17 cellular contexts compared by ENCODE assay signal in the genomic region with DNA sequence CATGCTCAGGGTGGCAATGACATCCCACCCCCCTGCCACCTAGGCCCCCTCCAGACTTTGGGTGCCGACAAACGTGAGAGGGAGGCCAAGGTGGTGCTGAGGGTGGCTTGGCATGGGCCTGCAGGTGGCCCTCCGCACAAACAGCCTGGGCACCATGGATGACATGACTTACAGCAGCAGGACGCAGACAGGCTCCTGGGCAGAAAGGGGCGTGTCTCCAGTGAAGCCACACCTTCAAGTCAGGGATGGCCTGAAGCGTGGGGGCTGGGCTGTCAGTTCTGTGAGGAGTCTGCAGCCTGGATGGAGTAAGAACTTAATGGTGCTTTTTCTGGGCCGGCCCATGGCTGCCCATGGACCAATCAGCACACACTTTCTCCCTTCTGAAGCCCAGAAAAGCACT. TPM values are rescaled to one million over a fixed set of nuclear protein-coding genes. Genes with fewer than 3 reads are reported as not detected.
DNase-seq lines count a peak whose midpoint lies in the region; ATAC-seq and TF ChIP-seq lines count a peak whose summit lies in the region.
"Had no signal": no experiment of that assay in that cellular context is flagged by ENCODE, and none has a peak within 500 bp of the region (broad histone marks: within the 10 kb centered on the region; RNA-seq: fewer than 3 reads in every experiment).

No MANE protein-coding gene starts in this region.

- peak overlapping the region; percentile 84 for H2AFZ ChIP-seq in neural progenitor cell (replicated peaks)

- H3K4me2 ChIP-seq in neural progenitor cell: no peak overlapping the region

- H4K20me1 ChIP-seq in neural progenitor cell (ENCODE audit: low read depth): no peaks in the 10 kb centered on the region

- H3K27me3 ChIP-seq in Peyer's patch (no peaks in the 10 kb centered on the region), foreskin keratinocyte (no peaks in the 10 kb centered on the region), neural progenitor cell (no peaks in the 10 kb centered on the region)
- no peaks in the 10 kb centered on the region for H3K27me3 ChIP-seq in effector memory CD4-positive, alpha-beta T cell (replicated peaks; ENCODE audit: control insufficient read depth, insufficient read depth, low read length, poor library complexity, severe bottlenecking)

- no peak overlapping the region for H3K4me3 ChIP-seq in Peyer's patch
- H3K4me3 ChIP-seq in neural progenitor cell: no peak overlapping the region
- no peak overlapping the region for H3K4me3 ChIP-seq in effector memory CD4-positive, alpha-beta T cell (ENCODE audit: insufficient read depth, low read depth, low read length, poor library complexity, severe bottlenecking)

- H3K4me3 Mint-ChIP-seq in neural progenitor cell: no peak overlapping the region
- H3K4me3 Mint-ChIP-seq: activated CD4-positive, alpha-beta memory T cell treated with anti-CD3 and anti-CD28 coated beads for 36 hours; CD8-positive, alpha-beta T cell; stimulated activated naive B cell treated with anti-CD40 and anti-IgM and Interleukin-4, amounts not matched to agents 10 μg/mL and 1 μg/mL and 100 μg/mL, for 72 hours had no signal

- H3K9me3 ChIP-seq in Peyer's patch: no peaks in the 10 kb centered on the region
- H3K9me3 ChIP-seq in neural progenitor cell (ENCODE audit: low read depth): no peaks in the 10 kb centered on the region
- no peaks in the 10 kb centered on the region for H3K9me3 ChIP-seq in effector memory CD4-positive, alpha-beta T cell (ENCODE audit: control insufficient read depth, low read length)

- H3K4me1 ChIP-seq in Peyer's patch: no peaks in the 10 kb centered on the region
- no peaks in the 10 kb centered on the region for H3K4me1 ChIP-seq in foreskin keratinocyte
- no peaks in the 10 kb centered on the region for H3K4me1 ChIP-seq in neural progenitor cell
- no peaks in the 10 kb centered on the region for H3K4me1 ChIP-seq in effector memory CD4-positive, alpha-beta T cell (ENCODE audit: control insufficient read depth, insufficient read depth, low read length, poor library complexity, severe bottlenecking)

- H3K79me2 ChIP-seq in neural progenitor cell (ENCODE audit: low read depth): no peaks in the 10 kb centered on the region

- H3K27ac ChIP-seq in Peyer's patch (no peak overlapping the region), foreskin keratinocyte (no peak overlapping the region), neural progenitor cell (no peak overlapping the region)
- H3K27ac ChIP-seq in effector memory CD4-positive, alpha-beta T cell (ENCODE audit: insufficient read depth, low read length, poor library complexity, severe bottlenecking): no peak overlapping the region

- no peaks in the 10 kb centered on the region for H3K36me3 Mint-ChIP-seq in neural progenitor cell

- H3K27ac Mint-ChIP-seq in neural progenitor cell: no peak overlapping the region
- H3K27ac Mint-ChIP-seq: activated CD4-positive, alpha-beta memory T cell treated with anti-CD3 and anti-CD28 coated beads for 36 hours; activated T-helper 2 cell treated with anti-CD3 and anti-CD28 coated beads, Interferon-gamma antibody, Interleukin-2, Interleukin-4, amounts not matched to agents 10 μg/mL and 5 μg/mL and 100 μg/mL, durations not matched to agents 14 hours and 24 hours and 36 hours; CD8-positive, alpha-beta T cell; stimulated activated naive B cell treated with anti-CD40 and anti-IgM and Interleukin-4, amounts not matched to agents 10 μg/mL and 1 μg/mL and 100 μg/mL, for 72 hours had no signal

- DNase-seq in NCI-H748 (lab: John Stamatoyannopoulos, UW; ENCODE audit: unreplicated experiment) (peak; percentile 33), NCI-H748 treated with DMSO at 0.1 percent for 48 hours (lab: John Stamatoyannopoulos, UW) (no peak), Peyer's patch (peak in 2 of 3 donors; percentile 60 to 61), foreskin keratinocyte (peak in 1 of 2 donors; percentile 6), neural progenitor cell (ENCODE audit: low spot score) (peak; percentile 77)
- no peak for DNase-seq in effector memory CD4-positive, alpha-beta T cell
- DNase-seq in activated CD8-positive, alpha-beta memory T cell treated with anti-CD3 and anti-CD28 coated beads for 24 hours: no peak
- DNase-seq: activated CD4-positive, alpha-beta memory T cell treated with anti-CD3 and anti-CD28 coated beads for 36 hours; CD8-positive, alpha-beta T cell; GDM1; KBM-7; NCI-H1105 treated with DMSO at 0.1 percent for 48 hours; NCI-H510A; SHP77; stimulated activated naive B cell treated with anti-CD40 and anti-IgM and Interleukin-4, amounts not matched to agents 10 μg/mL and 1 μg/mL and 100 μg/mL, for 72 hours had no signal

- peaks cover 7% of the 10 kb centered on the region for H3K9me3 Mint-ChIP-seq in neural progenitor cell

- peaks cover 8% of the 10 kb centered on the region for H3F3A ChIP-seq in neural progenitor cell (ENCODE audit: low read depth)

- H3K9ac ChIP-seq in neural progenitor cell: no peak overlapping the region

- no peaks in the 10 kb centered on the region for H3K27me3 Mint-ChIP-seq in neural progenitor cell (ENCODE audit: insufficient read depth, low read depth)
- H3K27me3 Mint-ChIP-seq: activated CD4-positive, alpha-beta memory T cell treated with anti-CD3 and anti-CD28 coated beads for 36 hours; stimulated activated naive B cell treated with anti-CD40 and anti-IgM and Interleukin-4, amounts not matched to agents 10 μg/mL and 1 μg/mL and 100 μg/mL, for 72 hours had no signal

- no peaks in the 10 kb centered on the region for H3K4me1 Mint-ChIP-seq in neural progenitor cell

- no peak for TF ChIP-seq CTCF in Peyer's patch (IDR thresholded peaks at IDR 0.05)
- no peak for TF ChIP-seq CTCF in foreskin keratinocyte (conservative IDR thresholded peaks at IDR 0.05)
- no peak for TF ChIP-seq CTCF in neural progenitor cell (IDR thresholded peaks at IDR 0.05)

- H3K36me3 ChIP-seq in Peyer's patch (peaks cover 0 to 9% (median 0%) of the 10 kb centered on the region in 3 donors), neural progenitor cell (no peaks in the 10 kb centered on the region)
- H3K36me3 ChIP-seq in effector memory CD4-positive, alpha-beta T cell (ENCODE audit: control insufficient read depth, insufficient read depth, low read length): peaks cover 5% of the 10 kb centered on the region

- no peak for TF ChIP-seq POLR2A in Peyer's patch (IDR thresholded peaks at IDR 0.05)

- ATAC-seq in foreskin keratinocyte (peak; percentile 58), GM19324 (IDR thresholded peaks at IDR 0.05; ENCODE audit: low FRiP score, unreplicated experiment) (no peak)
- ATAC-seq: CD8-positive, alpha-beta T cell; stimulated activated naive B cell treated with anti-CD40 and anti-IgM and Interleukin-4, amounts not matched to agents 10 μg/mL and 1 μg/mL and 100 μg/mL, for 72 hours had no signal

RNA-seq across cellular contexts. Expression of a gene that starts 25.3 kb away (rescaled TPM):
- total RNA-seq in Peyer's patch: 10 to 100 TPM; 24.3 to 68.8 (median 43.2) TPM
- total RNA-seq in foreskin keratinocyte: 102 and 108 TPM in 2 replicates
- polyA plus RNA-seq in foreskin keratinocyte: 148 TPM in 2 replicates
- 66.6 and 98.9 TPM in 2 replicates for total RNA-seq in neural progenitor cell (ENCODE audit: low replicate concordance)

RNA-seq across cellular contexts. Expression of a gene that starts 34.5 kb away (rescaled TPM):
- total RNA-seq in Peyer's patch (100 to 1,000 TPM in 2 of 4 donors, 10 to 100 TPM in 2; 10.7 to 198 (median 105) TPM), foreskin keratinocyte (10.1 and 12.6 TPM in 2 replicates), neural progenitor cell (ENCODE audit: low replicate concordance) (0.06 TPM in 1 of 2 replicates, not detected in the other)
- 7.7 and 8.2 TPM in 2 replicates for polyA plus RNA-seq in foreskin keratinocyte

Comparison
In these comparisons a context has a peak if more than half of its experiments do, and no peak if none do; other contexts are left out.
1. DNase-seq: peak in NCI-H748 (single experiment), Peyer's patch (2 of 3) and neural progenitor cell (single experiment); none in NCI-H748 treated with DMSO at 0.1 percent for 48 hours (single experiment), effector memory CD4-positive, alpha-beta T cell (0 of 3) and activated CD8-positive, alpha-beta memory T cell treated with anti-CD3 and anti-CD28 coated beads for 24 hours (single experiment).
2. RNA of a gene that starts 34.5 kb away (total RNA-seq): 10.7 to 198 TPM in Peyer's patch and 10.1 to 12.6 TPM in foreskin keratinocyte; 0.06 TPM in neural progenitor cell; every median in the first group is over 10 times any median in the second.